Comparison of ENCODE assay signal across 9 cellular contexts in genomic region chr22:29479417-29480261, GRCh38. TPM values are rescaled to one million over a fixed set of nuclear protein-coding genes. Genes with fewer than 3 reads are reported as not detected.
DNase-seq lines count a peak whose midpoint lies in the region; ATAC-seq and TF ChIP-seq lines count a peak whose summit lies in the region.
"Had no signal": no experiment of that assay in that cellular context is flagged by ENCODE, and none has a peak within 500 bp of the region (broad histone marks: within the 10 kb centered on the region; RNA-seq: fewer than 3 reads in every experiment).

A gene with protein sequence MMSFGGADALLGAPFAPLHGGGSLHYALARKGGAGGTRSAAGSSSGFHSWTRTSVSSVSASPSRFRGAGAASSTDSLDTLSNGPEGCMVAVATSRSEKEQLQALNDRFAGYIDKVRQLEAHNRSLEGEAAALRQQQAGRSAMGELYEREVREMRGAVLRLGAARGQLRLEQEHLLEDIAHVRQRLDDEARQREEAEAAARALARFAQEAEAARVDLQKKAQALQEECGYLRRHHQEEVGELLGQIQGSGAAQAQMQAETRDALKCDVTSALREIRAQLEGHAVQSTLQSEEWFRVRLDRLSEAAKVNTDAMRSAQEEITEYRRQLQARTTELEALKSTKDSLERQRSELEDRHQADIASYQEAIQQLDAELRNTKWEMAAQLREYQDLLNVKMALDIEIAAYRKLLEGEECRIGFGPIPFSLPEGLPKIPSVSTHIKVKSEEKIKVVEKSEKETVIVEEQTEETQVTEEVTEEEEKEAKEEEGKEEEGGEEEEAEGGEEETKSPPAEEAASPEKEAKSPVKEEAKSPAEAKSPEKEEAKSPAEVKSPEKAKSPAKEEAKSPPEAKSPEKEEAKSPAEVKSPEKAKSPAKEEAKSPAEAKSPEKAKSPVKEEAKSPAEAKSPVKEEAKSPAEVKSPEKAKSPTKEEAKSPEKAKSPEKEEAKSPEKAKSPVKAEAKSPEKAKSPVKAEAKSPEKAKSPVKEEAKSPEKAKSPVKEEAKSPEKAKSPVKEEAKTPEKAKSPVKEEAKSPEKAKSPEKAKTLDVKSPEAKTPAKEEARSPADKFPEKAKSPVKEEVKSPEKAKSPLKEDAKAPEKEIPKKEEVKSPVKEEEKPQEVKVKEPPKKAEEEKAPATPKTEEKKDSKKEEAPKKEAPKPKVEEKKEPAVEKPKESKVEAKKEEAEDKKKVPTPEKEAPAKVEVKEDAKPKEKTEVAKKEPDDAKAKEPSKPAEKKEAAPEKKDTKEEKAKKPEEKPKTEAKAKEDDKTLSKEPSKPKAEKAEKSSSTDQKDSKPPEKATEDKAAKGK (plus strand): TSS chr22:29480218. CDS start chr22:29480263, 45 bp downstream.

- no peaks in the 10 kb centered on the region for H3K9me3 Mint-ChIP-seq in endothelial cell (ENCODE audit: unreplicated experiment)

- H3K4me1 Mint-ChIP-seq in endothelial cell (ENCODE audit: unreplicated experiment): peaks cover 39% of the 10 kb centered on the region

- peak within 1 kb of the TSS; percentile 67 for H3K4me3 Mint-ChIP-seq in endothelial cell (ENCODE audit: unreplicated experiment)

- DNase-seq in NCI-H345 treated with DMSO at 0.1 percent for 48 hours (lab: John Stamatoyannopoulos, UW; ENCODE audit: unreplicated experiment): peak; percentile 17
- no peak for DNase-seq in endothelial cell (ENCODE audit: low spot score)
- DNase-seq in Kasumi-1 (lab: John Stamatoyannopoulos, UW): no peak
- DNase-seq in activated gamma-delta T cell (lab: John Stamatoyannopoulos, UW): no peak
- no peak for DNase-seq in EL
- DNase-seq: NCI-H2081 had no signal

- H3K27ac ChIP-seq in rectal smooth muscle tissue (ENCODE audit: low read depth, low read length): no peak within 1 kb of the TSS

- peaks cover 35% of the 10 kb centered on the region for H3K27me3 ChIP-seq in rectal smooth muscle tissue (ENCODE audit: control insufficient read depth, insufficient read depth, low read length)

- H3K27me3 Mint-ChIP-seq in endothelial cell (ENCODE audit: unreplicated experiment): peaks cover 24% of the 10 kb centered on the region

- peak; percentile 38 for TF ChIP-seq POLR2A in GM18526 (IDR thresholded peaks at IDR 0.05; ENCODE audit: extremely low read depth, insufficient read length)

- peaks cover 3% of the 10 kb centered on the region for H3K4me1 ChIP-seq in rectal smooth muscle tissue (ENCODE audit: control insufficient read depth, insufficient read depth, low read length)

- H3K27ac Mint-ChIP-seq in endothelial cell (ENCODE audit: unreplicated experiment): no peak within 1 kb of the TSS

- H3K4me3 ChIP-seq in rectal smooth muscle tissue (ENCODE audit: low read length): peak within 1 kb of the TSS; percentile 27

- H3K9ac ChIP-seq in rectal smooth muscle tissue (ENCODE audit: low read length): no peak within 1 kb of the TSS

- H3K36me3 ChIP-seq in rectal smooth muscle tissue (ENCODE audit: control insufficient read depth, insufficient read depth, low read length): no peaks in the 10 kb centered on the region

- no peak for TF ChIP-seq CTCF in endothelial cell (IDR thresholded peaks at IDR 0.05; ENCODE audit: unreplicated experiment)

- H3K36me3 Mint-ChIP-seq in endothelial cell (ENCODE audit: low read depth, unreplicated experiment): peaks cover 12% of the 10 kb centered on the region

- no peak for ATAC-seq in HG02588 (IDR thresholded peaks at IDR 0.05; ENCODE audit: unreplicated experiment)

RNA-seq across cellular contexts. Expression of the gene that starts here (rescaled TPM):
- 18.2 TPM for total RNA-seq in endothelial cell (ENCODE audit: unreplicated experiment)
